Comparison of ENCODE assay signal across 14 cellular contexts in the genomic region with DNA sequence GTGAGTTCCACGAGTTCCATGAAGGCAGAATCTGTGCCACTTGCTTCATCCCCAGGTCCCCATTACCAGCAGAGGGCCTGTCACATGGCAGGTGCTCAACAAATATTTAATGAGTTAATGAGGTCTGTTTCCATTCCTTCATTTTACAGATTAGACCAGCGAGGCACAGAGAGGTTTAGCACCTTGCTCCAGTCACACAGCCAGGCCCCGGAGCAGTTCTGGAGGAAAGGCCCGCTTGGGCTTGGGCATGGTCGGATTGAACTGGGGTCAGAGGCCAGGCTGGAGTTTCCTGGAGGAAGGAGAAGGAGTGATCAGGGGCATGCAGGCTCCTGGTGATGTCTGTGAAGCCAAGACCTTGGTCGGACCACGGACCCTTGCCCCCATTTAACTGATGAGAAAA. TPM values are rescaled to one million over a fixed set of nuclear protein-coding genes. Genes with fewer than 3 reads are reported as not detected.
DNase-seq lines count a peak whose midpoint lies in the region; ATAC-seq and TF ChIP-seq lines count a peak whose summit lies in the region.
"Had no signal": no experiment of that assay in that cellular context is flagged by ENCODE, and none has a peak within 500 bp of the region (broad histone marks: within the 10 kb centered on the region; RNA-seq: fewer than 3 reads in every experiment).

No MANE protein-coding gene starts in this region.

- ATAC-seq in GM18909 (IDR thresholded peaks at IDR 0.05; ENCODE audit: poor library complexity, unreplicated experiment), result no peak

- H3K27ac Mint-ChIP-seq in chondrocyte (ENCODE audit: unreplicated experiment), result peak overlapping the region; percentile 79

- no peaks in the 10 kb centered on the region for H3K27me3 ChIP-seq in ACC112 (ENCODE audit: insufficient read depth, low read length)
- no peaks in the 10 kb centered on the region for H3K27me3 ChIP-seq in GM23248 (replicated peaks; ENCODE audit: insufficient read depth)
- H3K27me3 ChIP-seq: MG63 had no signal

- no peak overlapping the region for H3K4me3 Mint-ChIP-seq in chondrocyte (ENCODE audit: unreplicated experiment)

- H3K4me3 ChIP-seq in ACC112 (ENCODE audit: low read depth, low read length) (no peak overlapping the region), GM23248 (no peak overlapping the region), coronary artery (no peak overlapping the region)
- H3K4me3 ChIP-seq: MG63, sigmoid colon had no signal

- no peaks in the 10 kb centered on the region for H3K9me2 ChIP-seq in GM23248 (ENCODE audit: insufficient read depth)

- peaks cover 44% of the 10 kb centered on the region for H3K4me1 Mint-ChIP-seq in chondrocyte (ENCODE audit: low read depth)

- H3F3A ChIP-seq in GM23248 (ENCODE audit: insufficient read depth), result peaks cover 42% of the 10 kb centered on the region

- no peaks in the 10 kb centered on the region for H3K9me3 ChIP-seq in GM23248 (ENCODE audit: low read depth)
- H3K9me3 ChIP-seq: MG63, sigmoid colon, tibial nerve had no signal

- H2AFZ ChIP-seq in ACC112 (ENCODE audit: low read length, unreplicated experiment), result no peak overlapping the region
- H2AFZ ChIP-seq in GM23248, result no peak overlapping the region

- WGBS in GM23248 (ENCODE audit: low coverage in 1 of 2, low lambda C conversion rate in 2 of 2, missing lambda C conversion rate in 2 of 2), 2 experiments, result 92 to 95% methylated on average over 7 of the region's 7 CpGs

- in situ Hi-C loops in GM23248 (cut with MboI), result no loop called here

- H3K27ac ChIP-seq in ACC112 (ENCODE audit: low read depth, low read length) (peak overlapping the region; percentile 95), GM23248 (peak overlapping the region; percentile 84; the same call in 1 of the 2 replicates), coronary artery (no peak overlapping the region)
- H3K27ac ChIP-seq: sigmoid colon had no signal

- H3K9me3 Mint-ChIP-seq in chondrocyte (ENCODE audit: low read depth), result no peaks in the 10 kb centered on the region
- H3K9me3 Mint-ChIP-seq: brain; stimulated activated effector memory CD8-positive, alpha-beta T cell treated with anti-CD3 and anti-CD28 coated beads, Interleukin-12 subunit alpha, Interleukin-12 subunit beta, amount 100 ng/mL, for 72 hours had no signal

- no peaks in the 10 kb centered on the region for H4K20me1 ChIP-seq in GM23248 (ENCODE audit: insufficient read depth)

- H3K79me2 ChIP-seq in ACC112 (ENCODE audit: control insufficient read depth, insufficient read depth, low read length, unreplicated experiment), result peaks cover 9% of the 10 kb centered on the region
- peaks cover 9% of the 10 kb centered on the region; the same call in 1 of the 2 replicates for H3K79me2 ChIP-seq in GM23248 (ENCODE audit: insufficient read depth)

- peaks cover 44% of the 10 kb centered on the region for H3K4me1 ChIP-seq in ACC112 (ENCODE audit: control insufficient read depth, insufficient read depth, low read length, unreplicated experiment)
- peaks cover 49% of the 10 kb centered on the region for H3K4me1 ChIP-seq in GM23248 (ENCODE audit: insufficient read depth)

- H3K36me3 Mint-ChIP-seq in chondrocyte (ENCODE audit: low read depth), result peaks cover 1% of the 10 kb centered on the region
- H3K36me3 Mint-ChIP-seq: brain; stimulated activated effector memory CD8-positive, alpha-beta T cell treated with anti-CD3 and anti-CD28 coated beads, Interleukin-12 subunit alpha, Interleukin-12 subunit beta, amount 100 ng/mL, for 72 hours had no signal

- no peaks in the 10 kb centered on the region for H3K36me3 ChIP-seq in ACC112 (ENCODE audit: insufficient read depth, low read length)
- no peaks in the 10 kb centered on the region for H3K36me3 ChIP-seq in GM23248 (ENCODE audit: low read depth)
- H3K36me3 ChIP-seq: MG63, sigmoid colon, tibial nerve had no signal

- no peak overlapping the region for H3K4me2 ChIP-seq in GM23248 (ENCODE audit: unreplicated experiment)

- DNase-seq in GM23248 (no peak), chondrocyte (ENCODE audit: low spot score) (no peak), coronary artery (ENCODE audit: low spot score) (no peak), superior temporal gyrus (ENCODE audit: extremely low spot score) (no peak)
- DNase-seq: COR-L47, mammary epithelial cell, NCI-H1436 treated with DMSO at 0.1 percent for 48 hours had no signal

- 0 out of 2 replicates have a peak overlapping the region, but pooled peaks have one; percentile 63 for H3K9ac ChIP-seq in GM23248

- no peak for TF ChIP-seq CTCF in chondrocyte (IDR thresholded peaks at IDR 0.05)
- TF ChIP-seq CTCF in coronary artery (IDR thresholded peaks at IDR 0.05), result no peak

- no peaks in the 10 kb centered on the region for H3K27me3 Mint-ChIP-seq in chondrocyte (ENCODE audit: low read depth)

RNA-seq across cellular contexts. Expression of gene ST6GALNAC4, which starts 4.0 kb away (rescaled TPM):
- total RNA-seq in GM23248 (2014; rRNA removed; shearing (Covaris generic)), result 45.5 and 61.0 TPM in 2 replicates
- polyA plus RNA-seq in GM23248 (2016; fragmentation: Nextera tagmentation; extraction: Ambion mirVana), result 33.7 and 40.1 TPM in 2 replicates
- total RNA-seq in chondrocyte, result 22.2 to 25.5 TPM (median 24.4 TPM) in 3 replicates

RNA-seq across cellular contexts. Expression of gene PIP5KL1, which starts 9.8 kb away (rescaled TPM):
- 5.5 and 16.6 TPM in 2 replicates for total RNA-seq in GM23248 (2014; rRNA removed; shearing (Covaris generic))
- 8.8 and 9.4 TPM in 2 replicates for polyA plus RNA-seq in GM23248 (2016; fragmentation: Nextera tagmentation; extraction: Ambion mirVana)
- total RNA-seq in chondrocyte, result 1.4 to 4.3 TPM (median 2.7 TPM) in 3 replicates

RNA-seq across cellular contexts. Expression of gene DPM2, which starts 16.9 kb away (rescaled TPM):
- 27.0 and 33.3 TPM in 2 replicates for total RNA-seq in GM23248 (2014; rRNA removed; shearing (Covaris generic))
- 62.8 and 66.5 TPM in 2 replicates for polyA plus RNA-seq in GM23248 (2016; fragmentation: Nextera tagmentation; extraction: Ambion mirVana)
- total RNA-seq in chondrocyte, result 26.3 to 28.9 TPM (median 27.8 TPM) in 3 replicates

RNA-seq across cellular contexts. Expression of gene ST6GALNAC6, which starts 21.4 kb away (rescaled TPM):
- total RNA-seq in GM23248 (2014; rRNA removed; shearing (Covaris generic)), result 78.8 and 88.0 TPM in 2 replicates
- 81.1 and 82.0 TPM in 2 replicates for polyA plus RNA-seq in GM23248 (2016; fragmentation: Nextera tagmentation; extraction: Ambion mirVana)
- 45.5 to 54.3 TPM (median 47.5 TPM) in 3 replicates for total RNA-seq in chondrocyte

RNA-seq across cellular contexts. Expression of gene AK1, which starts 43.3 kb away (rescaled TPM):
- 51.8 and 52.9 TPM in 2 replicates for total RNA-seq in GM23248 (2014; rRNA removed; shearing (Covaris generic))
- polyA plus RNA-seq in GM23248 (2016; fragmentation: Nextera tagmentation; extraction: Ambion mirVana), result 157 and 159 TPM in 2 replicates
- total RNA-seq in chondrocyte, result 75.3 to 83.8 TPM (median 77.2 TPM) in 3 replicates

Comparison
In these comparisons a context has a peak if more than half of its experiments do, and no peak if none do; other contexts are left out.
1. H3K27ac ChIP-seq: peak in ACC112 (single experiment) and GM23248 (single experiment); none in coronary artery (0 of 2).